8 cellular contexts compared by ENCODE assay signal in genomic region chr7:31122649-31123058, GRCh38.
DNase-seq lines count a peak whose midpoint lies in the region; ATAC-seq, FAIRE-seq and TF ChIP-seq lines count a peak whose summit lies in the region.

No MANE protein-coding gene starts in this region.

- no peaks in the 10 kb centered on the region for H4K20me1 ChIP-seq in keratinocyte (ENCODE audit: control insufficient read depth, extremely low read depth, insufficient read depth, low read length)

- no peak overlapping the region for H3K4me3 Mint-ChIP-seq in CD14-positive monocyte

- H3K9me3 ChIP-seq in MG63 = no peaks in the 10 kb centered on the region
- H3K9me3 ChIP-seq in keratinocyte (ENCODE audit: control insufficient read depth, low read depth, low read length) = no peaks in the 10 kb centered on the region

- no peak for DNase-seq in CD14-positive monocyte (ENCODE audit: low spot score)
- DNase-seq in MG63 = peak; percentile 77
- peak; percentile 22 for DNase-seq in SIG-M5 (lab: John Stamatoyannopoulos, UW)
- peak; percentile 83 for DNase-seq in bronchial epithelial cell (ENCODE audit: low read depth)
- DNase-seq in keratinocyte (ENCODE audit: low read depth, low spot score) = peak; percentile 46
- peak; percentile 30 for DNase-seq in stimulated activated CD4-positive, alpha-beta T cell treated with anti-CD3 and anti-CD28 coated beads, Interleukin-1b, Interleukin-23, amount 100 ng/mL, for 48 hours

- H3K27ac ChIP-seq in keratinocyte (ENCODE audit: control insufficient read depth, insufficient read depth, low read length) = no peak overlapping the region

- H3K36me3 Mint-ChIP-seq in CD14-positive monocyte = no peaks in the 10 kb centered on the region

- H3K4me3 ChIP-seq in MG63 (no peak overlapping the region), bronchial epithelial cell (ENCODE audit: low read depth, low read length) (no peak overlapping the region), keratinocyte (ENCODE audit: control insufficient read depth in 2 of 3, extremely low read depth in 1 of 3, insufficient read depth in 2 of 3, low read depth in 1 of 3, low read length in 3 of 3) (no peak overlapping the region)

- TF ChIP-seq CTCF in CD14-positive monocyte (IDR thresholded peaks at IDR 0.05) (peak; percentile 75), bronchial epithelial cell (IDR thresholded peaks at IDR 0.05; ENCODE audit: insufficient read depth, low read length, severe bottlenecking) (peak; percentile 87), keratinocyte (optimal IDR thresholded peaks at IDR 0.05 in 1 of 3, IDR thresholded peaks at IDR 0.05 in 1 of 3, conservative IDR thresholded peaks at IDR 0.05 in 1 of 3; ENCODE audit: extremely low read depth in 1 of 3, insufficient read depth in 2 of 3, low read length in 3 of 3) (peak; percentile 75 to 83 (median 83))

- H3K9ac ChIP-seq in keratinocyte (ENCODE audit: control insufficient read depth, extremely low read depth, insufficient read depth, low read length) = no peak overlapping the region

- peak; percentile 71 for ATAC-seq in GM18907 (IDR thresholded peaks at IDR 0.05; ENCODE audit: unreplicated experiment)
- no peak for ATAC-seq in GM21576 (IDR thresholded peaks at IDR 0.05; ENCODE audit: unreplicated experiment)

- peaks cover 0 to 3% (median 0%) of the 10 kb centered on the region in 7 donors for H3K9me3 Mint-ChIP-seq in CD14-positive monocyte

- peaks cover 7 to 11% (median 10%) of the 10 kb centered on the region in 3 donors for H3K27me3 Mint-ChIP-seq in CD14-positive monocyte (ENCODE audit: low read depth in 3 of 3)

- peaks cover 3% of the 10 kb centered on the region; the same call in 1 of the 2 replicates for H3K27me3 ChIP-seq in MG63
- no peaks in the 10 kb centered on the region for H3K27me3 ChIP-seq in bronchial epithelial cell (ENCODE audit: control insufficient read depth, insufficient read depth, low read length)
- no peaks in the 10 kb centered on the region for H3K27me3 ChIP-seq in keratinocyte (ENCODE audit: control insufficient read depth, extremely low read depth, insufficient read depth, low read length)

- intact Hi-C loops in CD14-positive monocyte (cut with micrococcal nuclease) = loop anchor here in 1 of 2 donors (2.0 kb wide), 1 partner anchor 140 kb away; no protein-coding TSS in a partner anchor

- H2AFZ ChIP-seq in keratinocyte (ENCODE audit: control insufficient read depth, low read length) = no peak overlapping the region

- H3K79me2 ChIP-seq in keratinocyte (ENCODE audit: control insufficient read depth, insufficient read depth, low read length) = no peaks in the 10 kb centered on the region

- dilution Hi-C loops in keratinocyte (cut with MboI; ENCODE audit: extremely low pct_ligation_motif_present, low sequenced_read_pairs) = loop anchor here (25.0 kb wide), 2 partner anchors 135 to 310 kb away; no protein-coding TSS in a partner anchor

- no peak for FAIRE-seq in bronchial epithelial cell (lab: Jason Lieb, UNC)
- no peak for FAIRE-seq in keratinocyte (lab: Jason Lieb, UNC)

- H3K9me1 ChIP-seq in keratinocyte (ENCODE audit: control insufficient read depth, extremely low read depth, insufficient read depth, low read length) = no peaks in the 10 kb centered on the region

- H3K27ac Mint-ChIP-seq in CD14-positive monocyte = no peak overlapping the region

- H3K36me3 ChIP-seq in MG63 = no peaks in the 10 kb centered on the region
- no peaks in the 10 kb centered on the region for H3K36me3 ChIP-seq in bronchial epithelial cell (ENCODE audit: control insufficient read depth, insufficient read depth, low read length)
- H3K36me3 ChIP-seq in keratinocyte (ENCODE audit: control insufficient read depth in 2 of 2, extremely low read depth in 1 of 2, insufficient read depth in 2 of 2, low read length in 2 of 2) = no peaks in the 10 kb centered on the region

- H3K4me2 ChIP-seq in keratinocyte (ENCODE audit: control insufficient read depth, extremely low read depth, insufficient read depth, low read depth, low read length) = no peak overlapping the region

- H3K4me1 Mint-ChIP-seq in CD14-positive monocyte = no peaks in the 10 kb centered on the region

- H3K4me1 ChIP-seq in keratinocyte (ENCODE audit: control insufficient read depth, extremely low read depth, insufficient read depth, low read length) = no peaks in the 10 kb centered on the region
